In genomic region chrX:1392376-1393130, GRCh38 we compare ENCODE assay signal across 1 cellular context.
A peak's percentile ranks its signal among the peaks of the same experiment; 100 is the strongest.
TF ChIP-seq lines count a peak whose summit lies in the region.

No MANE protein-coding gene starts in this region.

TF ChIP-seq in HepG2, 621 proteins besides CTCF, POLR2A, EP300 and RAD21 (continued from another document and continues in another):
- TF ChIP-seq GMEB1 (CRISPR knock-in tag; IDR thresholded peaks at IDR 0.05; ENCODE audit: borderline replicate concordance) (peak; percentile 19; the same call in 1 of the 2 replicates), PAXIP1 (CRISPR knock-in tag; conservative IDR thresholded peaks at IDR 0.05) (peak; percentile 64), ZNF607 (CRISPR knock-in tag; IDR thresholded peaks at IDR 0.05; ENCODE audit: borderline replicate concordance) (peak; percentile 56; the same call in 1 of the 2 replicates), ZNF431 (CRISPR knock-in tag; IDR thresholded peaks at IDR 0.05; ENCODE audit: borderline replicate concordance, low read depth) (peak; percentile 81; the same call in 1 of the 2 replicates), TFAP4 (IDR thresholded peaks at IDR 0.05; ENCODE audit: borderline replicate concordance, low read depth) (no peak), PHF8 (CRISPR knock-in tag; IDR thresholded peaks at IDR 0.05) (peak; percentile 66), SP1 (IDR thresholded peaks at IDR 0.05) (no peak), SP1 (CRISPR knock-in tag; IDR thresholded peaks at IDR 0.05) (no peak), REST (IDR thresholded peaks at IDR 0.05; ENCODE audit: borderline replicate concordance in 1 of 2, low read depth in 1 of 2, low read length in 2 of 2) (peak in 1 of 2 experiments; percentile 32; a peak in 1 of 4 replicates), PATZ1 (CRISPR knock-in tag; IDR thresholded peaks at IDR 0.05) (0 out of 2 replicates have a peak, but pooled peaks have one; percentile 82), PHF20 (CRISPR knock-in tag; IDR thresholded peaks at IDR 0.05) (peak; percentile 22; the same call in 1 of the 2 replicates), HNF4G (IDR thresholded peaks at IDR 0.05; ENCODE audit: borderline replicate concordance, low read depth, low read length) (peak; percentile 0; the same call in 1 of the 2 replicates), HNF4G (CRISPR knock-in tag; IDR thresholded peaks at IDR 0.05; ENCODE audit: borderline replicate concordance, low read depth) (no peak; the same call in 1 of the 2 replicates), RFXAP (CRISPR knock-in tag; IDR thresholded peaks at IDR 0.05; ENCODE audit: borderline replicate concordance) (peak; percentile 33; the same call in 1 of the 2 replicates), IKZF4 (CRISPR knock-in tag; IDR thresholded peaks at IDR 0.05; ENCODE audit: borderline replicate concordance, low read depth, not compliant biosample characterization) (no peak), ZNF558 (CRISPR knock-in tag; IDR thresholded peaks at IDR 0.05; ENCODE audit: borderline replicate concordance) (peak; percentile 57; the same call in 1 of the 2 replicates), AGO2 (optimal IDR thresholded peaks at IDR 0.05; ENCODE audit: low read depth, low read length) (peak; percentile 93), ZMAT3 (CRISPR knock-in tag; conservative IDR thresholded peaks at IDR 0.05) (0 out of 2 replicates have a peak, but pooled peaks have one; percentile 17), SNAI1 (CRISPR knock-in tag; IDR thresholded peaks at IDR 0.05; ENCODE audit: borderline replicate concordance) (0 out of 2 replicates have a peak, but pooled peaks have one; percentile 49), TBX3 (IDR thresholded peaks at IDR 0.05; ENCODE audit: borderline replicate concordance) (no peak), ZNF569 (CRISPR knock-in tag; IDR thresholded peaks at IDR 0.05; ENCODE audit: borderline replicate concordance) (peak; percentile 84; the same call in 1 of the 2 replicates), GLMP (CRISPR knock-in tag; IDR thresholded peaks at IDR 0.05; ENCODE audit: borderline replicate concordance) (no peak), ZNF546 (CRISPR knock-in tag; conservative IDR thresholded peaks at IDR 0.05) (0 out of 2 replicates have a peak, but pooled peaks have one; percentile 68), DPF2 (CRISPR knock-in tag; IDR thresholded peaks at IDR 0.05; ENCODE audit: borderline replicate concordance, low read depth) (no peak), KDM2A (CRISPR knock-in tag; IDR thresholded peaks at IDR 0.05; ENCODE audit: borderline replicate concordance, low read depth) (peak; percentile 79; the same call in 1 of the 2 replicates), ETV6 (CRISPR knock-in tag; conservative IDR thresholded peaks at IDR 0.05) (0 out of 2 replicates have a peak, but pooled peaks have one; percentile 39), RERE (CRISPR knock-in tag; IDR thresholded peaks at IDR 0.05; ENCODE audit: low read depth) (0 out of 2 replicates have a peak, but pooled peaks have one; percentile 18), NR2C2 (CRISPR knock-in tag; IDR thresholded peaks at IDR 0.05; ENCODE audit: borderline replicate concordance) (peak; percentile 98), ZZZ3 (CRISPR knock-in tag; IDR thresholded peaks at IDR 0.05; ENCODE audit: borderline replicate concordance) (no peak), NRL (CRISPR knock-in tag; IDR thresholded peaks at IDR 0.05; ENCODE audit: borderline replicate concordance) (peak; percentile 57; the same call in 1 of the 2 replicates), FOXO1 (CRISPR knock-in tag; IDR thresholded peaks at IDR 0.05) (no peak), ZNF839 (CRISPR knock-in tag; IDR thresholded peaks at IDR 0.05; ENCODE audit: borderline replicate concordance) (peak; percentile 54; the same call in 1 of the 2 replicates), ZNF691 (CRISPR knock-in tag; IDR thresholded peaks at IDR 0.05; ENCODE audit: borderline replicate concordance, low read depth) (peak; percentile 46; the same call in 1 of the 2 replicates)
